ENCODE assay signal across 15 cellular contexts in genomic region chr5:73188764-73189521, GRCh38. TPM values are rescaled to one million over a fixed set of nuclear protein-coding genes. Genes with fewer than 3 reads are reported as not detected.
DNase-seq lines count a peak whose midpoint lies in the region; ATAC-seq, FAIRE-seq and TF ChIP-seq lines count a peak whose summit lies in the region.
"Had no signal": no experiment of that assay in that cellular context is flagged by ENCODE, and none has a peak within 500 bp of the region (broad histone marks: within the 10 kb centered on the region; RNA-seq: fewer than 3 reads in every experiment).

No MANE protein-coding gene starts in this region.

- no peaks in the 10 kb centered on the region for H3K4me1 Mint-ChIP-seq in activated naive CD8-positive, alpha-beta T cell treated with anti-CD3 and anti-CD28 coated beads, Interleukin-2, amount 50 U/mL, for 24 hours
- H3K4me1 Mint-ChIP-seq: CD4-positive, alpha-beta memory T cell; IgD-negative memory B cell had no signal

- intact Hi-C loops in HCT116 (cut with micrococcal nuclease) = no loop called here

- no TSS peak for BruUV-seq in HCT116 (replicated peaks; lab: Mats Ljungman, UMichigan)

- peaks cover 69% of the 10 kb centered on the region for H3K27me3 Mint-ChIP-seq in activated naive CD8-positive, alpha-beta T cell treated with anti-CD3 and anti-CD28 coated beads, Interleukin-2, amount 50 U/mL, for 24 hours

- FAIRE-seq in GM12892 (lab: Jason Lieb, UNC) = no peak
- FAIRE-seq: RCC 7860 had no signal

- H3K4me3 ChIP-seq in HCT116 (replicated peaks in 1 of 2; ENCODE audit: low read depth in 1 of 2, low read length in 2 of 2) (no peak overlapping the region), adipocyte (ENCODE audit: low read length) (no peak overlapping the region)
- H3K4me3 ChIP-seq: heart left ventricle had no signal

- ATAC-seq in HCT116 = peak; percentile 57; the same call in 1 of the 2 replicates
- ATAC-seq in activated naive CD8-positive, alpha-beta T cell treated with anti-CD3 and anti-CD28 coated beads, Interleukin-2, amount 50 U/mL, for 24 hours = no peak
- ATAC-seq: heart left ventricle had no signal

- POLR2A ChIA-PET in HCT116 (lab: Charles Lee) = interaction anchor here (1.5 kb wide), 1 partner anchor 260 kb away, joined by 4 read pairs; the partner anchor contains the start of gene FOXD1

- TF ChIP-seq POLR2A in HCT116 (IDR thresholded peaks at IDR 0.05; ENCODE audit: borderline replicate concordance, extremely low read depth, insufficient read depth, insufficient read length) = no peak
- TF ChIP-seq POLR2A in GM12892 (IDR thresholded peaks at IDR 0.05; ENCODE audit: low read depth, low read length) = no peak

- TF ChIP-seq RAD21 in HCT116 (IDR thresholded peaks at IDR 0.05; ENCODE audit: low read depth) = no peak

- H3K27me3 ChIP-seq in HCT116 (ENCODE audit: insufficient read depth, low read length) (no peaks in the 10 kb centered on the region), adipocyte (replicated peaks; ENCODE audit: control insufficient read depth, insufficient read depth, low read length) (peaks cover 9% of the 10 kb centered on the region)

- CTCF ChIA-PET in HCT116 (lab: Charles Lee) = interaction anchor here (1.1 to 2.5 kb wide), 4 partner anchors 12 to 261 kb away, joined by 3 to 16 read pairs (median 12); no protein-coding TSS in a partner anchor

- DNase-seq in AG09319 (ENCODE audit: extremely low read depth, low read depth) (peak; percentile 49), HCT116 (ENCODE audit: low read depth, low spot score) (peak; percentile 8), adipocyte (ENCODE audit: low read depth) (peak; percentile 64), kidney glomerular epithelial cell (lab: John Stamatoyannopoulos, UW) (peak; percentile 77), activated gamma-delta T cell (lab: John Stamatoyannopoulos, UW) (no peak), GM12892 (ENCODE audit: insufficient read length) (no peak), iPS-NIHi11 (ENCODE audit: low spot score) (no peak)
- DNase-seq in activated naive CD8-positive, alpha-beta T cell treated with anti-CD3 and anti-CD28 coated beads, Interleukin-2, amount 50 U/mL, for 24 hours = no peak
- DNase-seq: CD4-positive, alpha-beta memory T cell; heart left ventricle; NCI-H1694; stimulated activated CD4-positive, alpha-beta T cell treated with anti-CD3 and anti-CD28 coated beads, Interleukin-4, amount 100 ng/mL, for 24 hours had no signal

- peaks cover 4% of the 10 kb centered on the region for H3K9me3 Mint-ChIP-seq in activated naive CD8-positive, alpha-beta T cell treated with anti-CD3 and anti-CD28 coated beads, Interleukin-2, amount 50 U/mL, for 24 hours

- no peak overlapping the region for H3K4me3 Mint-ChIP-seq in activated naive CD8-positive, alpha-beta T cell treated with anti-CD3 and anti-CD28 coated beads, Interleukin-2, amount 50 U/mL, for 24 hours
- H3K4me3 Mint-ChIP-seq: CD4-positive, alpha-beta memory T cell; IgD-negative memory B cell had no signal

- H3K36me3 ChIP-seq in HCT116 (ENCODE audit: control insufficient read depth in 1 of 2, insufficient read depth in 2 of 2, low read length in 2 of 2) (no peaks in the 10 kb centered on the region), adipocyte (ENCODE audit: control insufficient read depth, insufficient read depth, low read length, severe bottlenecking) (no peaks in the 10 kb centered on the region)
- H3K36me3 ChIP-seq: heart left ventricle had no signal

- H4K20me1 ChIP-seq in HCT116 (ENCODE audit: insufficient read depth) = no peaks in the 10 kb centered on the region

- RAD21 ChIA-PET in HCT116 (lab: Charles Lee; ENCODE audit: low non-redundant PET in 1 of 2, low total read pairs in 2 of 2, uncharacterized antibody in 2 of 2, unreplicated experiment in 2 of 2) = no interaction called here

- H3K27ac ChIP-seq in HCT116 (ENCODE audit: low read depth, low read length) = no peak overlapping the region
- H3K27ac ChIP-seq: heart left ventricle had no signal

- peak overlapping the region; percentile 42 for H2AFZ ChIP-seq in HCT116 (ENCODE audit: low read depth, low read length, poor library complexity, severe bottlenecking)

- TF ChIP-seq CTCF in AG09319 (IDR thresholded peaks at IDR 0.05; ENCODE audit: low read depth, low read length) (no peak), HCT116 (IDR thresholded peaks at IDR 0.05 in 2 of 3, conservative IDR thresholded peaks at IDR 0.05 in 1 of 3; ENCODE audit: borderline replicate concordance in 1 of 3, insufficient read depth in 1 of 3, low read depth in 2 of 3, low read length in 2 of 3) (no peak)

- H3K9ac ChIP-seq in HCT116 (ENCODE audit: low read length) (no peak overlapping the region), adipocyte (ENCODE audit: low read length) (no peak overlapping the region)

- no peaks in the 10 kb centered on the region for H3K79me2 ChIP-seq in HCT116 (ENCODE audit: insufficient read depth, low read length)

- no peaks in the 10 kb centered on the region for H3K9me3 ChIP-seq in HCT116 (ENCODE audit: control insufficient read depth in 1 of 2, insufficient read depth in 1 of 2, low read depth in 1 of 2, low read length in 2 of 2)
- H3K9me3 ChIP-seq in adipocyte (ENCODE audit: control insufficient read depth, low read length) = peaks cover 5% of the 10 kb centered on the region

- H3K36me3 Mint-ChIP-seq in activated naive CD8-positive, alpha-beta T cell treated with anti-CD3 and anti-CD28 coated beads, Interleukin-2, amount 50 U/mL, for 24 hours (ENCODE audit: low read depth) = no peaks in the 10 kb centered on the region
- H3K36me3 Mint-ChIP-seq: CD4-positive, alpha-beta memory T cell; IgD-negative memory B cell had no signal

- H3K9me2 ChIP-seq in HCT116 (ENCODE audit: insufficient read depth) = no peaks in the 10 kb centered on the region

- no peak overlapping the region for H3K4me2 ChIP-seq in HCT116 (ENCODE audit: low read length)

- H3K27ac Mint-ChIP-seq in activated naive CD8-positive, alpha-beta T cell treated with anti-CD3 and anti-CD28 coated beads, Interleukin-2, amount 50 U/mL, for 24 hours = no peak overlapping the region
- H3K27ac Mint-ChIP-seq: CD4-positive, alpha-beta memory T cell; IgD-negative memory B cell had no signal

- H3K4me1 ChIP-seq in HCT116 (ENCODE audit: control insufficient read depth in 1 of 2, insufficient read depth in 2 of 2, low read length in 2 of 2) = no peaks in the 10 kb centered on the region
- H3K4me1 ChIP-seq in adipocyte (ENCODE audit: control insufficient read depth, insufficient read depth, low read length) = peaks cover 19% of the 10 kb centered on the region

TF ChIP-seq in HCT116, 20 proteins besides CTCF, POLR2A, EP300 and RAD21:
- TF ChIP-seq SRF (IDR thresholded peaks at IDR 0.05; ENCODE audit: low read depth) (no peak), CBX3 (IDR thresholded peaks at IDR 0.05; ENCODE audit: low read depth) (0 out of 2 replicates have a peak, but pooled peaks have one; percentile 17), EGR1 (IDR thresholded peaks at IDR 0.05; ENCODE audit: low read depth) (no peak), ZBTB33 (IDR thresholded peaks at IDR 0.05; ENCODE audit: extremely low read depth, insufficient replicate concordance, low read length) (no peak), YY1 (IDR thresholded peaks at IDR 0.05; ENCODE audit: extremely low read depth, insufficient replicate concordance, low read depth, low read length) (peak; percentile 24), SIN3A (IDR thresholded peaks at IDR 0.05; ENCODE audit: low read depth) (no peak)
TF ChIP-seq in HCT116: peak in this region for 2.

RNA-seq across cellular contexts. Expression of gene TMEM174, which starts 15.9 kb away (rescaled TPM):
- not detected for total RNA-seq in HCT116 (2021; ENCODE audit: unreplicated experiment)
- not detected in 2 replicates for polyA plus RNA-seq in HCT116 (2012)
- not detected for polyA plus RNA-seq in GM12892 (2012; ENCODE audit: missing spikeins)
- total RNA-seq: CD4-positive, alpha-beta memory T cell; heart left ventricle had no signal
- polyA plus RNA-seq: adipose tissue; CD4-positive, alpha-beta memory T cell; heart left ventricle; IgD-negative memory B cell had no signal

Comparison
In these comparisons a context has a peak if more than half of its experiments do, and no peak if none do; other contexts are left out.
1. DNase-seq: peak in AG09319 (single experiment), HCT116 (single experiment), adipocyte (single experiment) and kidney glomerular epithelial cell (single experiment); none in activated naive CD8-positive, alpha-beta T cell treated with anti-CD3 and anti-CD28 coated beads, Interleukin-2, amount 50 U/mL, for 24 hours (single experiment), activated gamma-delta T cell (single experiment), GM12892 (single experiment) and iPS-NIHi11 (single experiment).